15 cellular contexts compared by ENCODE assay signal in the genomic region with DNA sequence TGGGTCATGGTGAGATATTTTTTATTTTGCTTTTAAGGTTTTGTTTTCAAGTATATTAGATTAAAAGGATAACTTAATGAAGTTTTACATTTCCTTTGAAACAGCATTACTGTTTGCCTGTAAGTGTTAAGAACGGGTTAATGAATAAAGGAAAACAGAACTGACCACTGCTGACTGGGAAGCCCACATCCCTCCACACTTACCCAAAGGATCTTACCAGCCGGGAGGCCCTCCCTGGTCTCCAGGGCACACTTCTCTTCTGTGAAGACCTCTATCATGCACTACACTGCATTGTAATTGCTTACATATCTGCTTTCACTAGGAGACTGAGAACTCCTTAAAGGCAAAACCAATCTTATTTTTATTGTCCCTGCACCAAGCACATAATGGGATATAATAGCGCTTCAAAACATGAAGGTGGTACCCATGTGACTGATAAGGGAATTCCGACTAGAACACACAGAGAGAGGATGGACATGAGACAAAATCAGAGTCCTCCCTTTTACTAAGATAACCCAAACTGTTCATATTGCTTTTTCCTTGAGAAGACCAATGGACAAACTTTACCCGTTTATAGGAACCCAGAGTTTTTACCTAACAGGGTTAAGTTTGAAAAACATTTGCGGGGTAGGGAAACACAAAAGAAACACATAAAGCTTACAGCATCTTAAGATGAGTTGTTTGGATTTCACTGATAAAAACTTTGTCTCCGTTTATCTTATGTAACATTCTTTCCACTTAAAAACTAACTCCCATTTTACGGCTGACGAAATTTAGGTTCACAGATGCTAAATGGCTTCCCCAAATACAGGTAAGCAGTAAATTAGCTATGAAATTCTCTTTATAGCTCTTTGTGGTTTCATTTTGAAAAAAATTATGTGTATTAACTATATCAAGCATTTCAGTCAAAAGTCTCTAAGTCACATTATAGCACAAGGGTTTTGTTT. TPM values are rescaled to one million over a fixed set of nuclear protein-coding genes. Genes with fewer than 3 reads are reported as not detected.
DNase-seq lines count a peak whose midpoint lies in the region; TF ChIP-seq lines count a peak whose summit lies in the region.
"Had no signal": no experiment of that assay in that cellular context is flagged by ENCODE, and none has a peak within 500 bp of the region (broad histone marks: within the 10 kb centered on the region; RNA-seq: fewer than 3 reads in every experiment).

No MANE protein-coding gene starts in this region.

- peaks cover 87% of the 10 kb centered on the region for H3K36me3 Mint-ChIP-seq in MCF 10A (ENCODE audit: insufficient read depth, unreplicated experiment)

- in situ Hi-C loops in transverse colon (cut with MboI; ENCODE audit: low pct_ligation_motif_present in 1 of 4, low pct_unique_long_range_greater_than_20kb in 1 of 4, low sequenced_read_pairs in 3 of 4) (loop anchor here in 1 of 4 donors (10.0 kb wide), 1 partner anchor 54 kb away; no protein-coding TSS in a partner anchor), GM23248 (cut with MboI) (no loop called here)

- no peaks in the 10 kb centered on the region for H3K27me3 ChIP-seq in breast epithelium
- H3K27me3 ChIP-seq in iPS-20b (ENCODE audit: insufficient read depth, low read length): no peaks in the 10 kb centered on the region
- no peaks in the 10 kb centered on the region for H3K27me3 ChIP-seq in transverse colon
- no peaks in the 10 kb centered on the region for H3K27me3 ChIP-seq in GM23248 (replicated peaks; ENCODE audit: insufficient read depth)
- H3K27me3 ChIP-seq: neutrophil, upper lobe of left lung had no signal

- H3K9me3 Mint-ChIP-seq in MCF 10A (ENCODE audit: unreplicated experiment): no peaks in the 10 kb centered on the region

- H2AFZ ChIP-seq in OCI-LY7 (ENCODE audit: low read length): no peak overlapping the region
- no peak overlapping the region for H2AFZ ChIP-seq in GM23248

- no peaks in the 10 kb centered on the region for H3K9me2 ChIP-seq in OCI-LY7 (ENCODE audit: insufficient read depth, low read length)
- H3K9me2 ChIP-seq in GM23248 (ENCODE audit: insufficient read depth): no peaks in the 10 kb centered on the region

- H3K79me2 ChIP-seq in OCI-LY7 (ENCODE audit: insufficient read depth, low read depth, low read length) (peaks cover 95% of the 10 kb centered on the region), GM23248 (ENCODE audit: insufficient read depth) (peaks cover 100% of the 10 kb centered on the region)

- BruUV-seq in MCF 10A (replicated peaks; lab: Mats Ljungman, UMichigan): no TSS peak
- no TSS peak for BruUV-seq in OCI-LY7 (replicated peaks; lab: Mats Ljungman, UMichigan)

- peaks cover 53% of the 10 kb centered on the region for H3K4me1 Mint-ChIP-seq in MCF 10A (ENCODE audit: insufficient read depth, unreplicated experiment)

- TF ChIP-seq POLR2A in breast epithelium (IDR thresholded peaks at IDR 0.05): no peak
- TF ChIP-seq POLR2A in transverse colon (IDR thresholded peaks at IDR 0.05): no peak

- 57 to 59% methylated on average over 9 of the region's 9 CpGs for WGBS in transverse colon (ENCODE audit: low coverage in 1 of 2), 2 donors
- 90 to 92% methylated on average over 9 of the region's 9 CpGs for WGBS in GM23248 (ENCODE audit: low coverage in 1 of 2, low lambda C conversion rate in 2 of 2, missing lambda C conversion rate in 2 of 2), 2 experiments

- H3K4me3 Mint-ChIP-seq in MCF 10A (ENCODE audit: unreplicated experiment): no peak overlapping the region

- H4K20me1 ChIP-seq in OCI-LY7 (ENCODE audit: insufficient read depth, low read length) (peaks cover 36% of the 10 kb centered on the region), GM23248 (ENCODE audit: insufficient read depth) (no peaks in the 10 kb centered on the region)

- intact Hi-C loops in MCF 10A (cut with micrococcal nuclease): no loop called here
- intact Hi-C loops in breast epithelium (cut with DNase I; ENCODE audit: low total_unique reads): loop anchor here (2.0 kb wide), 1 partner anchor 24 kb away; no protein-coding TSS in a partner anchor
- intact Hi-C loops in OCI-LY7 (cut with micrococcal nuclease; ENCODE audit: unreplicated experiment): loop anchor here (2.0 to 5.0 kb wide), 2 partner anchors 18 to 162 kb away; no protein-coding TSS in a partner anchor
- intact Hi-C loops in transverse colon (cut with DNase I; ENCODE audit: low total_unique reads): no loop called here

- no peak for DNase-seq in MCF 10A (ENCODE audit: unreplicated experiment)
- DNase-seq in breast epithelium (ENCODE audit: low spot score in 2 of 2): no peak
- DNase-seq in OCI-LY7 (ENCODE audit: low spot score): no peak
- DNase-seq in transverse colon: no peak
- no peak for DNase-seq in DMS53 (lab: John Stamatoyannopoulos, UW)
- no peak for DNase-seq in mesenteric fat pad (ENCODE audit: low spot score)
- no peak for DNase-seq in GM23248
- DNase-seq: activated CD4-positive, alpha-beta T cell treated with anti-CD3 and anti-CD28 coated beads for 1 hour; amygdala; C1 segment of cervical spinal cord; NCI-H2029; stimulated activated CD4-positive, alpha-beta T cell treated with anti-CD3 and anti-CD28 coated beads, Interleukin-4, amount 100 ng/mL, for 24 hours; upper lobe of left lung had no signal

- H3K4me1 ChIP-seq in breast epithelium: no peaks in the 10 kb centered on the region
- peaks cover 97% of the 10 kb centered on the region for H3K4me1 ChIP-seq in OCI-LY7 (ENCODE audit: insufficient read depth, low read length, poor library complexity, severe bottlenecking)
- H3K4me1 ChIP-seq in iPS-20b (ENCODE audit: insufficient read depth, low read length): peaks cover 76% of the 10 kb centered on the region
- H3K4me1 ChIP-seq in transverse colon: peaks cover 40 to 93% (median 67%) of the 10 kb centered on the region in 4 donors
- 0 out of 2 replicates have a peak, but pooled peaks cover 8% of the 10 kb centered on the region for H3K4me1 ChIP-seq in GM23248 (ENCODE audit: insufficient read depth)

- no peak overlapping the region for H3K4me3 ChIP-seq in breast epithelium
- peak overlapping the region; percentile 87 for H3K4me3 ChIP-seq in OCI-LY7 (ENCODE audit: low read depth, low read length, poor library complexity, severe bottlenecking)
- peak overlapping the region; percentile 19; the same call in 1 of the 2 replicates for H3K4me3 ChIP-seq in iPS-20b (ENCODE audit: low read length)
- H3K4me3 ChIP-seq in transverse colon: no peak overlapping the region
- no peak overlapping the region for H3K4me3 ChIP-seq in GM23248

- no peak overlapping the region for H3K9ac ChIP-seq in iPS-20b (ENCODE audit: low read depth, low read length)
- no peak overlapping the region for H3K9ac ChIP-seq in GM23248

- H3K27me3 Mint-ChIP-seq in MCF 10A (ENCODE audit: insufficient read depth, unreplicated experiment): no peaks in the 10 kb centered on the region

- H3K36me3 ChIP-seq in breast epithelium (no peaks in the 10 kb centered on the region), OCI-LY7 (ENCODE audit: insufficient read depth, low read length) (peaks cover 92% of the 10 kb centered on the region), iPS-20b (ENCODE audit: insufficient read depth, low read depth, low read length) (peaks cover 88% of the 10 kb centered on the region), transverse colon (no peaks in the 10 kb centered on the region), GM23248 (ENCODE audit: low read depth) (0 out of 2 replicates have a peak, but pooled peaks cover 4% of the 10 kb centered on the region)

- H3K4me2 ChIP-seq in OCI-LY7 (ENCODE audit: low read length) (peak overlapping the region; percentile 98), GM23248 (ENCODE audit: unreplicated experiment) (no peak overlapping the region)

- TF ChIP-seq CTCF in MCF 10A (IDR thresholded peaks at IDR 0.05; ENCODE audit: unreplicated experiment) (no peak), breast epithelium (IDR thresholded peaks at IDR 0.05) (no peak), OCI-LY7 (conservative IDR thresholded peaks at IDR 0.05; ENCODE audit: low read length) (no peak), transverse colon (IDR thresholded peaks at IDR 0.05) (no peak)

- H3K9me3 ChIP-seq in breast epithelium (no peaks in the 10 kb centered on the region), OCI-LY7 (ENCODE audit: low read length) (no peaks in the 10 kb centered on the region), iPS-20b (ENCODE audit: insufficient read depth, low read depth, low read length) (no peaks in the 10 kb centered on the region), transverse colon (no peaks in the 10 kb centered on the region), GM23248 (ENCODE audit: low read depth) (no peaks in the 10 kb centered on the region)
- H3K9me3 ChIP-seq: neutrophil, upper lobe of left lung had no signal

- H3K27ac ChIP-seq in breast epithelium (no peak overlapping the region), OCI-LY7 (ENCODE audit: low read depth, low read length, poor library complexity, severe bottlenecking) (peak overlapping the region; percentile 100), iPS-20b (ENCODE audit: low read length) (no peak overlapping the region), transverse colon (peak overlapping the region; percentile 60 to 77 (median 66)), GM23248 (no peak overlapping the region)
- H3K27ac ChIP-seq: neutrophil had no signal

- POLR2A ChIA-PET in MCF 10A (lab: Yijun Ruan, JAX) (interaction anchor here (0.7 to 1.7 kb wide), 5 partner anchors 10 to 166 kb away, joined by 3 to 6 read pairs (median 3); a partner anchor contains a TSS), OCI-LY7 (lab: Charles Lee) (interaction anchor here (0.7 to 10.6 kb wide), 6 partner anchors 14 to 306 kb away, joined by 4 to 155 read pairs (median 14); no protein-coding TSS in a partner anchor)

- TF ChIP-seq EP300 in transverse colon (IDR thresholded peaks at IDR 0.05; ENCODE audit: low read depth): no peak

- CTCF ChIA-PET in MCF 10A (lab: Yijun Ruan, JAX) (interaction anchor here (0.6 to 2.4 kb wide), 2 partner anchors 12 to 246 kb away, joined by 3 to 11 read pairs; no protein-coding TSS in a partner anchor), OCI-LY7 (lab: Charles Lee; ENCODE audit: unreplicated experiment) (interaction anchor here (0.9 kb wide), 1 partner anchor 95 kb away, joined by 3 read pairs; no protein-coding TSS in a partner anchor)

- no peaks in the 10 kb centered on the region for H3F3A ChIP-seq in GM23248 (ENCODE audit: insufficient read depth)

- peak overlapping the region; percentile 19 for H3K27ac Mint-ChIP-seq in MCF 10A (ENCODE audit: low read depth, unreplicated experiment)

RNA-seq across cellular contexts. Expression of a gene that starts 8.7 kb away (rescaled TPM):
- total RNA-seq in MCF 10A (2022): 243 and 296 TPM in 2 replicates
- total RNA-seq in breast epithelium: 100 to 1,000 TPM in 1 of 3 donors, 10 to 100 TPM in 2; 29.1 to 154 (median 59.3) TPM
- total RNA-seq in OCI-LY7 (2014; rRNA removed; shearing (Covaris generic)): 268 and 360 TPM in 2 replicates
- 415 and 440 TPM in 2 replicates for total RNA-seq in OCI-LY7 (2022)
- total RNA-seq in transverse colon: 100 to 1,000 TPM; 149 to 430 (median 319) TPM
- 43.1 TPM for total RNA-seq in mesenteric fat pad
- 52.4 and 59.4 TPM in 2 replicates for total RNA-seq in GM23248 (2014; rRNA removed; shearing (Covaris generic))
- 65.2 and 66.8 TPM in 2 replicates for polyA plus RNA-seq in GM23248 (2016; fragmentation: Nextera tagmentation; extraction: Ambion mirVana)

Comparison
In these comparisons a context has a peak if more than half of its experiments do, and no peak if none do; other contexts are left out.
1. intact Hi-C loops: an anchor here in breast epithelium (2.0 kb wide) and OCI-LY7 (2.0 to 5.0 kb wide); none called in MCF 10A and transverse colon.
2. H3K27ac ChIP-seq: peak in OCI-LY7 (single experiment) and transverse colon (4 of 4); none in breast epithelium (0 of 2), iPS-20b (single experiment) and GM23248 (single experiment).
3. H3K4me3 ChIP-seq: peak in OCI-LY7 (single experiment) and iPS-20b (single experiment); none in breast epithelium (0 of 3), transverse colon (0 of 4) and GM23248 (single experiment).